Comparison of ENCODE assay signal across 10 cellular contexts in the genomic region with DNA sequence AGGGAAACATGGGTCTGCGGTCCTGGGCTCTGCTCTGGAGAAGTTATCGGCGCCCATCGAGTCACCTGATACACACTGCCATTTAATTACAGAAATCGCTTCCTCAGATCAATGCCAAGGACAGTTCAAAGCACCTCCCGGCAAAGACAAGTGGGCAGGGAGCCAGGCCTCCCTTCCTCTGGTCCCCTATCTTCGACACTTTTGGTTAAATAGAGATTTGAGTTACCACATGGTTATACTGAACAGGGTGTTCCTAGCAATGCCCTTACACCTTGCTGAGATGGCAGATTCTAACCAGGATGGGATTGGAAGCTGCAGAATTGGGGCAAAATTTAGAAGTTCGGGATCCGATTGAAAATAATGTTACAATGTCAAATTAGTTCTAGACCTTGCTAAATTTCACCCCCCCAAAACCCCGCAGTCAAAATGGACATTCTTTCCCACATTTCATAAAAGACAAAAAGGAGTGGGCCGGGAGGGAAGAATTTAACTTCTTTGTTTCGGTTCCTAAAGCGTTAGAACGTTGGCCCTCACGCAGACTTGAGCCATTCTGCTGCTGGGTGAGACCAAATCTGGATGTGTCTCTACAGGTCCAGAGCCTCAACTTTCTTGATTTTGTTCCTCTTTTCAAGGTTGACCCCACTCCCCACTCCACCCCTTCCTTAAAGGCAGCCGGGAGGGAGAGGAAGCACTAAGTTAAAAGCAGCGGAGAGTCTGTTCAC. TPM values are rescaled to one million over a fixed set of nuclear protein-coding genes. Genes with fewer than 3 reads are reported as not detected.
DNase-seq lines count a peak whose midpoint lies in the region; ATAC-seq and TF ChIP-seq lines count a peak whose summit lies in the region.
"Had no signal": no experiment of that assay in that cellular context is flagged by ENCODE, and none has a peak within 500 bp of the region (broad histone marks: within the 10 kb centered on the region; RNA-seq: fewer than 3 reads in every experiment).

No MANE protein-coding gene starts in this region.

- POLR2A ChIA-PET in Caco-2 (lab: Charles Lee): interaction anchor here (1.3 kb wide), 1 partner anchor 21 kb away, joined by 4 read pairs; no protein-coding TSS in a partner anchor

- no peak overlapping the region for H3K4me3 Mint-ChIP-seq in Caco-2 (ENCODE audit: unreplicated experiment)

- H3K36me3 ChIP-seq in stomach (no peaks in the 10 kb centered on the region), Caco-2 (ENCODE audit: control insufficient read depth, insufficient read depth, low read length) (no peaks in the 10 kb centered on the region)

- intact Hi-C loops in left cardiac atrium (cut with DNase I) (loop anchor here (2.0 to 10.0 kb wide), 5 partner anchors 612 to 1112 kb away; no protein-coding TSS in a partner anchor), stomach (cut with DNase I; ENCODE audit: low total_unique reads) (loop anchor here (5.0 to 10.0 kb wide), 2 partner anchors 950 to 1112 kb away; no protein-coding TSS in a partner anchor), Caco-2 (cut with micrococcal nuclease; ENCODE audit: unreplicated experiment) (loop anchor here (1.0 to 10.0 kb wide), 5 partner anchors 249 to 1110 kb away; a partner anchor contains a TSS)

- H3K9me3 Mint-ChIP-seq in Caco-2 (ENCODE audit: unreplicated experiment): no peaks in the 10 kb centered on the region

- peak; percentile 73 for DNase-seq in NCI-H1417 treated with DMSO at 0.1 percent for 48 hours (lab: John Stamatoyannopoulos, UW)
- DNase-seq in NCI-H1417 (lab: John Stamatoyannopoulos, UW): no peak
- peak; percentile 68 for DNase-seq in SKM-1 (lab: John Stamatoyannopoulos, UW; ENCODE audit: unreplicated experiment)
- no peak for DNase-seq in left cardiac atrium
- no peak for DNase-seq in stomach
- no peak for DNase-seq in UCSD-AML1 (lab: John Stamatoyannopoulos, UW; ENCODE audit: unreplicated experiment)
- no peak for DNase-seq in Caco-2
- DNase-seq: KG1 had no signal

- CTCF ChIA-PET in Caco-2 (lab: Charles Lee): interaction anchor here (0.6 to 1.4 kb wide), 10 partner anchors 11 to 1107 kb away, joined by 3 to 13 read pairs (median 4); a partner anchor contains a TSS

- peaks cover 6% of the 10 kb centered on the region for H3K4me1 Mint-ChIP-seq in Caco-2 (ENCODE audit: low read depth, unreplicated experiment)

- H3K4me1 ChIP-seq in stomach (peaks cover 21 to 55% (median 47%) of the 10 kb centered on the region in 4 donors), Caco-2 (no peaks in the 10 kb centered on the region; the same call in 1 of the 2 replicates)

- H3K9me3 ChIP-seq in stomach (no peaks in the 10 kb centered on the region), Caco-2 (no peaks in the 10 kb centered on the region)

- no TSS peak for BruUV-seq in Caco-2 (replicated peaks; lab: Mats Ljungman, UMichigan)

- ATAC-seq in left cardiac atrium (peak; percentile 25 to 26), GM19467 (IDR thresholded peaks at IDR 0.05; ENCODE audit: unreplicated experiment) (no peak)

- H3K27me3 ChIP-seq in stomach: peaks cover 23 to 99% (median 55%) of the 10 kb centered on the region in 3 donors
- H3K27me3 ChIP-seq in Caco-2 (replicated peaks; ENCODE audit: control insufficient read depth, insufficient read depth, low read length): no peaks in the 10 kb centered on the region; the same call in 1 of the 2 replicates

- TF ChIP-seq CTCF in stomach (IDR thresholded peaks at IDR 0.05): no peak
- no peak for TF ChIP-seq CTCF in Caco-2 (IDR thresholded peaks at IDR 0.05; ENCODE audit: insufficient read depth in 1 of 2, low read depth in 1 of 2, low read length in 1 of 2, severe bottlenecking in 1 of 2, unreplicated experiment in 1 of 2)

- H3K36me3 Mint-ChIP-seq in Caco-2 (ENCODE audit: insufficient read depth, unreplicated experiment): no peaks in the 10 kb centered on the region

- H3K4me3 ChIP-seq in stomach (peak overlapping the region; percentile 24 to 55 (median 39)), Caco-2 (ENCODE audit: low read depth, low read length) (no peak overlapping the region)

- H3K27me3 Mint-ChIP-seq in Caco-2 (ENCODE audit: insufficient read depth, unreplicated experiment): peaks cover 39% of the 10 kb centered on the region

- TF ChIP-seq POLR2A in stomach (IDR thresholded peaks at IDR 0.05): no peak

- no peak overlapping the region for H3K27ac Mint-ChIP-seq in Caco-2 (ENCODE audit: unreplicated experiment)

- H3K27ac ChIP-seq in stomach: no peak overlapping the region
- H3K27ac ChIP-seq: 22Rv1 had no signal

- no peak for TF ChIP-seq EP300 in stomach (IDR thresholded peaks at IDR 0.05)

- 12 to 19% (median 17%) methylated on average over 17 of the region's 17 CpGs for WGBS in stomach, 5 donors

RNA-seq across cellular contexts. Expression of a gene that starts 2.2 kb away (rescaled TPM):
- total RNA-seq in left cardiac atrium (under 1 TPM; 0.50 to 0.71 TPM), stomach (10 to 100 TPM in 1 of 5 donors, not detected in 4; 11.7 TPM), Caco-2 (2022) (0.30 TPM in 1 of 2 replicates, not detected in the other)
- polyA plus RNA-seq in stomach: under 1 TPM in 1 of 3 donors, not detected in 2; 0.23 TPM

RNA-seq across cellular contexts. Expression of a gene that starts 21.5 kb away (rescaled TPM):
- total RNA-seq in left cardiac atrium: under 1 TPM in 1 of 2 donors, not detected in 1; 0.24 TPM
- not detected for total RNA-seq in stomach
- polyA plus RNA-seq in stomach: under 1 TPM in 1 of 3 donors, not detected in 2; 0.08 TPM
- 3.5 and 3.9 TPM in 2 replicates for total RNA-seq in Caco-2 (2022)

Comparison
In these comparisons a context has a peak if more than half of its experiments do, and no peak if none do; other contexts are left out.
1. DNase-seq: peak in NCI-H1417 treated with DMSO at 0.1 percent for 48 hours (single experiment) and SKM-1 (single experiment); none in NCI-H1417 (0 of 3), left cardiac atrium (single experiment), stomach (single experiment), UCSD-AML1 (single experiment) and Caco-2 (0 of 2).